ENCODE assay signal across 31 cellular contexts in the genomic region with DNA sequence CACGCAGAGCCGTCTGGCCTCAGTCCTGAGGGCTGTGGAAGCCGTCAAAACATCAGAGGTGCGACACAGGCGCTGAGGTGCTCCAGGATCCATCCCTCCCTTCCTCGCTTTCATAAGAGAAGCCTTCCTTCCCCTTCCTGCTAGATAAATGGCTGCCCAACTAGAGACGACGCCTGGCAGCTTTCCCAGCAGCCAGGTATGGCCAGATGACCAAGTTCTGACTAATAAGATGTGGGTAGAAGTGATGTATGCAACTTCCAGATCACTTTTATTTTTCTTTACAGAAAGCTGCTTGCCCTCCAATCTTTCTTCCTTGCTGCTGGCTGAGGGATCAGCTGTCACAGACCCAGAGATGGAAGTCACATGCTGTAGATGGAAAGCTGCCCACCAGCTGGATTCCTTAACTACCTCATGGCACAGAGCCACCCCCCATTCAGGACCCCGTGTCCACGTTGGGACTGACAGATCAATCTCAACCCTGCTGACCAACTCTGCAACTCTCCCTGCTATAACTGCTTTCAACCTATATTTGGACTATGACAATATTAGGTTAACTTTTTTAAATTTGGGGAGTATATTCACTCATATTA. TPM values are rescaled to one million over a fixed set of nuclear protein-coding genes. Genes with fewer than 3 reads are reported as not detected.
DNase-seq lines count a peak whose midpoint lies in the region; ATAC-seq and TF ChIP-seq lines count a peak whose summit lies in the region.
"Had no signal": no experiment of that assay in that cellular context is flagged by ENCODE, and none has a peak within 500 bp of the region (broad histone marks: within the 10 kb centered on the region; RNA-seq: fewer than 3 reads in every experiment).

No MANE protein-coding gene starts in this region.

- H3K9me3 ChIP-seq in endodermal cell (ENCODE audit: control insufficient read depth, low read length) (peaks cover 29% of the 10 kb centered on the region), body of pancreas (no peaks in the 10 kb centered on the region)
- H3K9me3 ChIP-seq: gastroesophageal sphincter, left ventricle myocardium inferior, tibial nerve had no signal

- intact Hi-C loops in body of pancreas (cut with DNase I), result no loop called here

- no peak for TF ChIP-seq CTCF in VCaP (conservative IDR thresholded peaks at IDR 0.05)
- no peak for TF ChIP-seq CTCF in endodermal cell (conservative IDR thresholded peaks at IDR 0.05)
- TF ChIP-seq CTCF in nephron (IDR thresholded peaks at IDR 0.05; ENCODE audit: unreplicated experiment in 3 of 3), result no peak
- no peak for TF ChIP-seq CTCF in body of pancreas (IDR thresholded peaks at IDR 0.05)

- H3K36me3 Mint-ChIP-seq in endodermal cell (ENCODE audit: low read depth) (peaks cover 72% of the 10 kb centered on the region), nephron (ENCODE audit: low read depth) (peaks cover 70% of the 10 kb centered on the region)
- peaks cover 77% of the 10 kb centered on the region for H3K36me3 Mint-ChIP-seq in activated naive CD4-positive, alpha-beta T cell treated with anti-CD3 and anti-CD28 coated beads, Interleukin-2, amount 10 ng/mL, durations not matched to agents 7 days and 5 days

- no peak for TF ChIP-seq POLR2A in body of pancreas (IDR thresholded peaks at IDR 0.05)

- H3K9ac ChIP-seq in endodermal cell (ENCODE audit: extremely low read depth, low read length, poor library complexity, severe bottlenecking), result no peak overlapping the region
- H3K9ac ChIP-seq: BLaER1, GM23248, KMS-11 had no signal

- H3K4me3 Mint-ChIP-seq in endodermal cell, result no peak overlapping the region
- H3K4me3 Mint-ChIP-seq in nephron, result no peak overlapping the region
- no peak overlapping the region for H3K4me3 Mint-ChIP-seq in activated naive CD4-positive, alpha-beta T cell treated with anti-CD3 and anti-CD28 coated beads, Interleukin-2, amount 10 ng/mL, durations not matched to agents 7 days and 5 days
- H3K4me3 Mint-ChIP-seq: activated CD8-positive, alpha-beta T cell treated with anti-CD3 and anti-CD28 coated beads for 36 hours; activated naive CD8-positive, alpha-beta T cell; effector memory CD8-positive, alpha-beta T cell; mesothelial cell of epicardium; naive thymus-derived CD8-positive, alpha-beta T cell; T-helper 1 cell treated with Interleukin-12 subunit alpha and Interleukin-12 subunit beta and Interleukin-4 antibody, amounts not matched to agents 30 μg/mL and 1 μg/mL, for 36 hours had no signal

- CTCF ChIA-PET in activated naive CD4-positive, alpha-beta T cell treated with anti-CD3 and anti-CD28 coated beads, Interleukin-2, amount 10 ng/mL, durations not matched to agents 7 days and 5 days (lab: Charles Lee), result interaction anchor here (2.3 kb wide), 1 partner anchor 33 kb away, joined by 5 read pairs; no protein-coding TSS in a partner anchor

- peak overlapping the region; percentile 5; the same call in 1 of the 2 replicates for H3K27ac ChIP-seq in VCaP
- no peak overlapping the region for H3K27ac ChIP-seq in endodermal cell (ENCODE audit: low read depth, low read length)
- H3K27ac ChIP-seq in body of pancreas, result no peak overlapping the region
- H3K27ac ChIP-seq: BLaER1, brain microvascular endothelial cell, gastroesophageal sphincter, GM23248, KMS-11, left ventricle myocardium inferior, tibial nerve had no signal

- no peak overlapping the region for H3K4me3 ChIP-seq in endodermal cell (ENCODE audit: low read length)
- no peak overlapping the region for H3K4me3 ChIP-seq in body of pancreas
- H3K4me3 ChIP-seq: BLaER1, gastroesophageal sphincter, GM23248, left ventricle myocardium inferior, smooth muscle cell, tibial nerve had no signal

- H3K27ac Mint-ChIP-seq in endodermal cell (peak overlapping the region; percentile 53), nephron (peak overlapping the region; percentile 18 to 76 (median 27))
- H3K27ac Mint-ChIP-seq in activated naive CD4-positive, alpha-beta T cell treated with anti-CD3 and anti-CD28 coated beads, Interleukin-2, amount 10 ng/mL, durations not matched to agents 7 days and 5 days, result no peak overlapping the region
- H3K27ac Mint-ChIP-seq: activated CD8-positive, alpha-beta T cell treated with anti-CD3 and anti-CD28 coated beads for 36 hours; activated naive CD8-positive, alpha-beta T cell; activated T-helper 2 cell treated with anti-CD3 and anti-CD28 coated beads, Interferon-gamma antibody, Interleukin-2, Interleukin-4, amounts not matched to agents 10 μg/mL and 5 μg/mL and 100 μg/mL, durations not matched to agents 14 hours and 24 hours and 36 hours; effector memory CD8-positive, alpha-beta T cell; mesothelial cell of epicardium; T-helper 1 cell treated with Interleukin-12 subunit alpha and Interleukin-12 subunit beta and Interleukin-4 antibody, amounts not matched to agents 30 μg/mL and 1 μg/mL, for 36 hours had no signal

- no peaks in the 10 kb centered on the region for H3K4me1 ChIP-seq in endodermal cell (ENCODE audit: control insufficient read depth, insufficient read depth, low read length)
- peaks cover 24% of the 10 kb centered on the region for H3K4me1 ChIP-seq in body of pancreas
- H3K4me1 ChIP-seq: BLaER1 had no signal

- H3K36me3 ChIP-seq in endodermal cell (ENCODE audit: control insufficient read depth, insufficient read depth, low read length) (peaks cover 54% of the 10 kb centered on the region), body of pancreas (replicated peaks in 1 of 2; ENCODE audit: insufficient read depth in 1 of 2, low read depth in 2 of 2) (peaks cover 0 to 13% of the 10 kb centered on the region in 2 donors)

- 90 to 94% methylated on average over 2 to 10 of the region's 10 CpGs for WGBS in endodermal cell (ENCODE audit: insufficient coverage in 1 of 2, insufficient read length in 1 of 2), 2 experiments
- 63 to 66% methylated on average over 9 to 10 of the region's 10 CpGs for WGBS in body of pancreas, 2 donors

- H3K27me3 Mint-ChIP-seq in endodermal cell (ENCODE audit: insufficient read depth) (no peaks in the 10 kb centered on the region), nephron (ENCODE audit: low read depth) (no peaks in the 10 kb centered on the region)
- no peaks in the 10 kb centered on the region for H3K27me3 Mint-ChIP-seq in activated naive CD4-positive, alpha-beta T cell treated with anti-CD3 and anti-CD28 coated beads, Interleukin-2, amount 10 ng/mL, durations not matched to agents 7 days and 5 days
- H3K27me3 Mint-ChIP-seq: activated CD8-positive, alpha-beta T cell treated with anti-CD3 and anti-CD28 coated beads for 36 hours; activated naive CD8-positive, alpha-beta T cell; effector memory CD8-positive, alpha-beta T cell; naive thymus-derived CD8-positive, alpha-beta T cell had no signal

- in situ Hi-C loops in G401 (cut with HindIII; ENCODE audit: low sequenced_read_pairs), result no loop called here

- ATAC-seq in body of pancreas, result no peak
- ATAC-seq: activated CD8-positive, alpha-beta T cell treated with anti-CD3 and anti-CD28 coated beads for 36 hours; effector memory CD8-positive, alpha-beta T cell; esophagus mucosa; gastroesophageal sphincter; naive thymus-derived CD8-positive, alpha-beta T cell had no signal

- H3K27me3 ChIP-seq in endodermal cell (ENCODE audit: control insufficient read depth, insufficient read depth, low read length, poor library complexity, severe bottlenecking) (no peaks in the 10 kb centered on the region), body of pancreas (no peaks in the 10 kb centered on the region)
- H3K27me3 ChIP-seq: BLaER1, brain microvascular endothelial cell, gastroesophageal sphincter, tibial nerve had no signal

- H3K9me3 Mint-ChIP-seq in endodermal cell, result peaks cover 10% of the 10 kb centered on the region
- peaks cover 9% of the 10 kb centered on the region for H3K9me3 Mint-ChIP-seq in nephron
- peaks cover 17% of the 10 kb centered on the region for H3K9me3 Mint-ChIP-seq in activated naive CD4-positive, alpha-beta T cell treated with anti-CD3 and anti-CD28 coated beads, Interleukin-2, amount 10 ng/mL, durations not matched to agents 7 days and 5 days
- H3K9me3 Mint-ChIP-seq: effector memory CD8-positive, alpha-beta T cell had no signal

- H3K4me1 Mint-ChIP-seq in endodermal cell (peaks cover 47% of the 10 kb centered on the region), nephron (peaks cover 23% of the 10 kb centered on the region)
- H3K4me1 Mint-ChIP-seq in activated naive CD4-positive, alpha-beta T cell treated with anti-CD3 and anti-CD28 coated beads, Interleukin-2, amount 10 ng/mL, durations not matched to agents 7 days and 5 days, result peaks cover 2% of the 10 kb centered on the region

- DNase-seq in G401 (ENCODE audit: low spot score) (peak; percentile 45), endodermal cell (no peak), T1000 (lab: John Stamatoyannopoulos, UW) (no peak), body of pancreas (no peak)
- no peak for DNase-seq in activated naive CD4-positive, alpha-beta T cell treated with anti-CD3 and anti-CD28 coated beads, Interleukin-2, amount 10 ng/mL, durations not matched to agents 7 days and 5 days
- DNase-seq: activated CD8-positive, alpha-beta T cell treated with anti-CD3 and anti-CD28 coated beads for 36 hours; brain microvascular endothelial cell; cortex of kidney; DND-41; effector memory CD8-positive, alpha-beta T cell; GM23248; left ventricle myocardium inferior; naive thymus-derived CD8-positive, alpha-beta T cell; NCI-H1417 treated with DMSO at 0.1 percent for 48 hours; NCI-H2081 treated with DMSO at 0.1 percent for 48 hours; NCI-H748 treated with DMSO at 0.1 percent for 48 hours; RPMI8226; stimulated activated CD4-positive, alpha-beta T cell treated with anti-CD3 and anti-CD28 coated beads, Interleukin-1b, Interleukin-23, amount 100 ng/mL, for 48 hours; stimulated activated CD8-positive, alpha-beta memory T cell treated with anti-CD3 and anti-CD28 coated beads, Interleukin-4, amount 100 ng/mL, for 48 hours had no signal

RNA-seq across cellular contexts. Expression of a gene that starts 8.8 kb away (rescaled TPM):
- total RNA-seq in G401 (2014; rRNA removed; shearing (Covaris generic)), result 44.2 and 83.2 TPM in 2 replicates
- total RNA-seq in endodermal cell (10 to 100 TPM; 45.6 to 51.8 TPM), body of pancreas (10 to 100 TPM; 20.4 to 33.2 TPM)
- 27.7 TPM for polyA plus RNA-seq in endodermal cell (2013, experiment 1 of 2)
- 26.4 TPM for polyA plus RNA-seq in endodermal cell (2013, experiment 2 of 2)
